In genomic region chr7:131556912-131557457, GRCh38 we compare ENCODE assay signal across 8 cellular contexts. TPM values are rescaled to one million over a fixed set of nuclear protein-coding genes. Genes with fewer than 3 reads are reported as not detected.
A peak's percentile ranks its signal among the peaks of the same experiment; 100 is the strongest.
DNase-seq lines count a peak whose midpoint lies in the region; ATAC-seq and TF ChIP-seq lines count a peak whose summit lies in the region.

No MANE protein-coding gene starts in this region.

- TF ChIP-seq POLR2A in suprapubic skin (IDR thresholded peaks at IDR 0.05) = no peak

- H3K4me1 Mint-ChIP-seq in immature natural killer cell = peaks cover 12 to 16% of the 10 kb centered on the region in 2 donors

- H3K4me2 ChIP-seq in BLaER1 treated with 17β-estradiol and CSF1 and Interleukin-3, amounts not matched to agents 10 nM and 100 nM = peak overlapping the region; percentile 83 to 100 (median 97)

- peak overlapping the region; percentile 57 to 79 (median 70) for H3K4me3 ChIP-seq in BLaER1 treated with 17β-estradiol and CSF1 and Interleukin-3, amounts not matched to agents 10 nM and 100 nM
- H3K4me3 ChIP-seq in HFF-Myc (replicated peaks; ENCODE audit: low read depth, low read length) (peak overlapping the region; percentile 39), WERI-Rb-1 (ENCODE audit: low read depth, low read length) (peak overlapping the region; percentile 82), suprapubic skin (peak overlapping the region; percentile 69)

- peaks cover 12 to 21% (median 15%) of the 10 kb centered on the region in 3 donors for H3K27me3 Mint-ChIP-seq in immature natural killer cell (ENCODE audit: low read depth in 3 of 3)

- TF ChIP-seq EP300 in suprapubic skin (IDR thresholded peaks at IDR 0.05) = no peak

- no peak overlapping the region for H3K27ac Mint-ChIP-seq in immature natural killer cell

- no peaks in the 10 kb centered on the region for H3K9me3 ChIP-seq in BLaER1 treated with 17β-estradiol and CSF1 and Interleukin-3, amounts not matched to agents 10 nM and 100 nM (replicated peaks in 1 of 11)
- H3K9me3 ChIP-seq in WERI-Rb-1 (ENCODE audit: severe bottlenecking) (no peaks in the 10 kb centered on the region), suprapubic skin (no peaks in the 10 kb centered on the region)

- H3K36me3 ChIP-seq in BLaER1 treated with 17β-estradiol and CSF1 and Interleukin-3, amounts not matched to agents 10 nM and 100 nM = no peaks in the 10 kb centered on the region
- H3K36me3 ChIP-seq in WERI-Rb-1 = peaks cover 5% of the 10 kb centered on the region
- H3K36me3 ChIP-seq in suprapubic skin = no peaks in the 10 kb centered on the region

- H3K9ac ChIP-seq in BLaER1 treated with 17β-estradiol and CSF1 and Interleukin-3, amounts not matched to agents 10 nM and 100 nM = peak overlapping the region; percentile 45 to 84 (median 79); a peak in 20 of 22 replicates

- H3K36me3 Mint-ChIP-seq in immature natural killer cell = no peaks in the 10 kb centered on the region

- TF ChIP-seq CTCF in HFF-Myc (IDR thresholded peaks at IDR 0.05; ENCODE audit: low read depth, low read length, missing control alignments) (no peak), WERI-Rb-1 (IDR thresholded peaks at IDR 0.05; ENCODE audit: low read depth, low read length) (no peak), suprapubic skin (IDR thresholded peaks at IDR 0.05) (no peak)

- peaks cover 10 to 34% (median 28%) of the 10 kb centered on the region in 10 experiments; a peak in 19 of 20 replicates for H3K4me1 ChIP-seq in BLaER1 treated with 17β-estradiol and CSF1 and Interleukin-3, amounts not matched to agents 10 nM and 100 nM
- H3K4me1 ChIP-seq in suprapubic skin = peaks cover 29% of the 10 kb centered on the region

- DNase-seq in HFF-Myc (ENCODE audit: extremely low read depth, low read depth) = no peak
- no peak for DNase-seq in WERI-Rb-1
- no peak for DNase-seq in immature natural killer cell
- DNase-seq in suprapubic skin (ENCODE audit: low spot score in 2 of 2) = no peak
- DNase-seq in DMS153 (lab: John Stamatoyannopoulos, UW) = no peak
- DNase-seq in middle frontal gyrus (ENCODE audit: extremely low spot score, low spot score) = no peak

- peak overlapping the region; percentile 75 to 85 (median 79) for H3K4me3 Mint-ChIP-seq in immature natural killer cell

- WGBS in suprapubic skin = 3% methylated on average over 6 of the region's 23 CpGs

- H3K9me3 Mint-ChIP-seq in immature natural killer cell = no peaks in the 10 kb centered on the region

- peaks cover 5 to 34% (median 17%) of the 10 kb centered on the region in 11 experiments; a peak in 18 of 22 replicates for H3K27me3 ChIP-seq in BLaER1 treated with 17β-estradiol and CSF1 and Interleukin-3, amounts not matched to agents 10 nM and 100 nM
- H3K27me3 ChIP-seq in WERI-Rb-1 (ENCODE audit: insufficient read depth, low read depth, severe bottlenecking) (no peaks in the 10 kb centered on the region), suprapubic skin (peaks cover 18% of the 10 kb centered on the region)

- H4K20me1 ChIP-seq in BLaER1 treated with 17β-estradiol and CSF1 and Interleukin-3, amounts not matched to agents 10 nM and 100 nM = peaks cover 0 to 25% (median 10%) of the 10 kb centered on the region in 11 experiments; a peak in 14 of 22 replicates

- H3K27ac ChIP-seq in BLaER1 treated with 17β-estradiol and CSF1 and Interleukin-3, amounts not matched to agents 10 nM and 100 nM = peak overlapping the region in 10 of 11 experiments; percentile 29 to 80 (median 70); a peak in 17 of 22 replicates
- H3K27ac ChIP-seq in WERI-Rb-1 (peak overlapping the region; percentile 92), suprapubic skin (peak overlapping the region; percentile 39)

- no peak for ATAC-seq in GM21717 (IDR thresholded peaks at IDR 0.05; ENCODE audit: unreplicated experiment)

RNA-seq across cellular contexts. Expression of gene PODXL, which starts 0.6 kb away (rescaled TPM):
- under 1 TPM in 2 of 3 donors, not detected in 1; 0.10 to 0.56 TPM for polyA plus RNA-seq in immature natural killer cell
- total RNA-seq in suprapubic skin = 10 to 100 TPM; 10.2 to 27.9 (median 17.8) TPM

Comparison
In these comparisons a context has a peak if more than half of its experiments do, and no peak if none do; other contexts are left out.
1. H3K27ac ChIP-seq: peak in every context shown above with its lines; median percentile 92 in WERI-Rb-1; 70 in BLaER1 treated with 17β-estradiol and CSF1 and Interleukin-3, amounts not matched to agents 10 nM and 100 nM; 39 in suprapubic skin.